Comparison of ENCODE assay signal across 8 cellular contexts in the genomic region with DNA sequence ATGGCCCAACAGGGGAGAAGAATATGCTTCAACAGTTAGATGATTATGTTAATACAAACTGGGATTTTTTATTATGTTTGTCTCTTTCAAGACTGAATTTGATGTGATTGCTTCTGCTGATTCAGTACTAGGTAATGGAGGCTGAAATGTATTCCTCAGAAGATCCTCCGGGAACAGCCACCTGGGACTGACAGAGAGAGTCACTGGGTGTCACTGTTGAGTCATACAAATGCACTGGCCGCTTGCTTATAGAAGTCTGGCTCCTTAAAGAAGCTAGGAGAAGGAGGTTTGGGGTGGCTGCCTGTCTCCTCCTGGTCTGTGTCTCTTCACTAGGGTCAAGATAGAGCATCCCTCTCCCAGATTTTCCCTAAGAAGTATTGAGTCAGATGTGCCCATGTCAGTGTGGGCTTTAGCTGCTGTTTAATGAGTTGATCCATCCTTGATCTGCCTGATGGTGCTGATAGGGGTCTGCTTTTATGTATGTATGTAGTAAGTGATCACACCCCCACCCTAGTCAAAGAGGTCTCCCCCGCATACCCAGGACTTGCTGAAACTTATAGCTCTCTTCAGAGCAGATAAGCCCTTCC.
A peak's percentile ranks its signal among the peaks of the same experiment; 100 is the strongest.
DNase-seq lines count a peak whose midpoint lies in the region; ATAC-seq and TF ChIP-seq lines count a peak whose summit lies in the region.

No MANE protein-coding gene starts in this region.

- H3K4me3 ChIP-seq in brain microvascular endothelial cell (ENCODE audit: low read depth, low read length): no peak overlapping the region

- DNase-seq in GM10266 (ENCODE audit: extremely low spot score) (no peak), NCI-H2107 (lab: John Stamatoyannopoulos, UW) (peak; percentile 1), brain microvascular endothelial cell (peak; percentile 51), medulla oblongata (ENCODE audit: extremely low spot score) (peak; percentile 69), foreskin melanocyte (no peak)
- no peak for DNase-seq in stimulated activated CD4-positive, alpha-beta T cell treated with anti-CD3 and anti-CD28 coated beads, Interleukin-1b, Interleukin-23, amount 100 ng/mL, for 48 hours

- ATAC-seq in HG02588 (IDR thresholded peaks at IDR 0.05; ENCODE audit: unreplicated experiment): no peak
- no peak for ATAC-seq in HG03469 (IDR thresholded peaks at IDR 0.05; ENCODE audit: unreplicated experiment)

- TF ChIP-seq CTCF in GM10266 (IDR thresholded peaks at IDR 0.05; ENCODE audit: control insufficient read depth, insufficient read depth, low read depth, missing control alignments) (peak; percentile 28), brain microvascular endothelial cell (IDR thresholded peaks at IDR 0.05; ENCODE audit: low read depth, low read length, missing control alignments) (peak; percentile 69)

- H3K27me3 ChIP-seq in brain microvascular endothelial cell (replicated peaks): no peaks in the 10 kb centered on the region

- in situ Hi-C loops in brain microvascular endothelial cell (cut with HindIII; ENCODE audit: low pct_ligation_motif_present, low sequenced_read_pairs): no loop called here

- H3K36me3 ChIP-seq in brain microvascular endothelial cell (replicated peaks): no peaks in the 10 kb centered on the region

- no peak overlapping the region for H3K27ac ChIP-seq in brain microvascular endothelial cell

Comparison
In these comparisons a context has a peak if more than half of its experiments do, and no peak if none do; other contexts are left out.
1. DNase-seq: peak in NCI-H2107 (single experiment), brain microvascular endothelial cell (single experiment) and medulla oblongata (single experiment); none in GM10266 (single experiment), stimulated activated CD4-positive, alpha-beta T cell treated with anti-CD3 and anti-CD28 coated beads, Interleukin-1b, Interleukin-23, amount 100 ng/mL, for 48 hours (single experiment) and foreskin melanocyte (single experiment).